ENCODE assay signal across 1 cellular context in the genomic region with DNA sequence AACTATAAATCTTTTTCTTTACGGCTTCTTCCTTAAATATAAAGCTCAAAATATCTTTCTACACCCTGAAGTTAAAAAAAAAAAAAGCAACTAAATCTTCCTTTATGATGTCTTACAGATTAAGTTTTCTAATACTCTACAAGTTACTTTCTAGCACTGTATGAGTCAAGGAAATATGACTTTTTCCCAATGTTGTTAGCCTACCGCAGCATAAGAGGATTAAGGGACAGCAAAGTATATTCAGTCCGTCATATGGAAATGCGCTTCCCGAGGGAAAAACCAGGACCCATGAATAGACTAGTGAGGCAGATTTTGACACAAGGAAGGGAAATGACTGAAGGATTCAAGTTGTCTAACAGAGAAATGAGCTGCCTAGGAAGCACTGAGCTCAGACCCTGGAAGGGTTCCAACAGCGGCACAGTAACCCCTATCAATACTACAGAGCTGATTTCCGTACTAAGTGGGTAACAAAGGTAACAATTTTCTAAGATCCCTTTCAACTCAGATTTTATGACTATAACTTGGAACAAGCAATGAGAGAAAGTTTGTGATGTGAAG.
TF ChIP-seq lines count a peak whose summit lies in the region.

No MANE protein-coding gene starts in this region.

TF ChIP-seq in HEK293, 187 proteins besides CTCF, POLR2A, EP300 and RAD21 (continued from another document):
- TF ChIP-seq, protein P1, sequence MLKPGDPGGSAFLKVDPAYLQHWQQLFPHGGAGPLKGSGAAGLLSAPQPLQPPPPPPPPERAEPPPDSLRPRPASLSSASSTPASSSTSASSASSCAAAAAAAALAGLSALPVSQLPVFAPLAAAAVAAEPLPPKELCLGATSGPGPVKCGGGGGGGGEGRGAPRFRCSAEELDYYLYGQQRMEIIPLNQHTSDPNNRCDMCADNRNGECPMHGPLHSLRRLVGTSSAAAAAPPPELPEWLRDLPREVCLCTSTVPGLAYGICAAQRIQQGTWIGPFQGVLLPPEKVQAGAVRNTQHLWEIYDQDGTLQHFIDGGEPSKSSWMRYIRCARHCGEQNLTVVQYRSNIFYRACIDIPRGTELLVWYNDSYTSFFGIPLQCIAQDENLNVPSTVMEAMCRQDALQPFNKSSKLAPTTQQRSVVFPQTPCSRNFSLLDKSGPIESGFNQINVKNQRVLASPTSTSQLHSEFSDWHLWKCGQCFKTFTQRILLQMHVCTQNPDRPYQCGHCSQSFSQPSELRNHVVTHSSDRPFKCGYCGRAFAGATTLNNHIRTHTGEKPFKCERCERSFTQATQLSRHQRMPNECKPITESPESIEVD (tag by site-specific recombination; IDR thresholded peaks at IDR 0.05): peak; percentile 86
- TF ChIP-seq, protein P2, sequence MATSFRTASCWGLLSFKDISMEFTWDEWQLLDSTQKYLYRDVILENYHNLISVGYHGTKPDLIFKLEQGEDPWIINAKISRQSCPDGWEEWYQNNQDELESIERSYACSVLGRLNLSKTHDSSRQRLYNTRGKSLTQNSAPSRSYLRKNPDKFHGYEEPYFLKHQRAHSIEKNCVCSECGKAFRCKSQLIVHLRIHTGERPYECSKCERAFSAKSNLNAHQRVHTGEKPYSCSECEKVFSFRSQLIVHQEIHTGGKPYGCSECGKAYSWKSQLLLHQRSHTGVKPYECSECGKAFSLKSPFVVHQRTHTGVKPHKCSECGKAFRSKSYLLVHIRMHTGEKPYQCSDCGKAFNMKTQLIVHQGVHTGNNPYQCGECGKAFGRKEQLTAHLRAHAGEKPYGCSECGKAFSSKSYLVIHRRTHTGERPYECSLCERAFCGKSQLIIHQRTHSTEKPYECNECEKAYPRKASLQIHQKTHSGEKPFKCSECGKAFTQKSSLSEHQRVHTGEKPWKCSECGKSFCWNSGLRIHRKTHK (tag by site-specific recombination; IDR thresholded peaks at IDR 0.05): no peak
- peak; percentile 82 for TF ChIP-seq OSR2 (tag by site-specific recombination; IDR thresholded peaks at IDR 0.05)
- TF ChIP-seq, protein P3, sequence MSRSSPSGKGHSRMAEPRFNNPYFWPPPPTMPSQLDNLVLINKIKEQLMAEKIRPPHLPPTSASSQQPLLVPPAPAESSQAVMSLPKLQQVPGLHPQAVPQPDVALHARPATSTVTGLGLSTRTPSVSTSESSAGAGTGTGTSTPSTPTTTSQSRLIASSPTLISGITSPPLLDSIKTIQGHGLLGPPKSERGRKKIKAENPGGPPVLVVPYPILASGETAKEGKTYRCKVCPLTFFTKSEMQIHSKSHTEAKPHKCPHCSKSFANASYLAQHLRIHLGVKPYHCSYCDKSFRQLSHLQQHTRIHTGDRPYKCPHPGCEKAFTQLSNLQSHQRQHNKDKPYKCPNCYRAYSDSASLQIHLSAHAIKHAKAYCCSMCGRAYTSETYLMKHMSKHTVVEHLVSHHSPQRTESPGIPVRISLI (tag by site-specific recombination; IDR thresholded peaks at IDR 0.05): no peak
